Comparison of ENCODE assay signal across 25 cellular contexts in the genomic region with DNA sequence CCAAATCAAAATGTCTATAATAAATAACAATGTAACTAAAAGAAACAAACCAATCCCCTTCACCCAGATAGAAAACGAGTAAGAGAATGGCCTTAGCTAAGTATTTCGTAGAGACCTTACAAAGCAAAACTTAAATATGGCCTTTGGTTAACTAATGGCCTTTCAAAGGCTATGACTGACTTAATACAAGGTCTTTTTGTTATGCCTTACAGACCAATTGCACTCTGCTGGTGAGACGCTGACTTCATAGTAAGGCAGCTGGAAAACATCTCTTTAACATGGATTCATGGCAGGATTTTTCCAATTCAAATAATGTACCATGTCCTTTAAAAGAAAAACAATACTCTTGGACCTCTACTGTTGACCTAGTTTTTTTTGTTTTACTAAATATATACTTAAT. TPM values are rescaled to one million over a fixed set of nuclear protein-coding genes. Genes with fewer than 3 reads are reported as not detected.
A peak's percentile ranks its signal among the peaks of the same experiment; 100 is the strongest.
DNase-seq lines count a peak whose midpoint lies in the region; ATAC-seq, FAIRE-seq and TF ChIP-seq lines count a peak whose summit lies in the region.
"Had no signal": no experiment of that assay in that cellular context is flagged by ENCODE, and none has a peak within 500 bp of the region (broad histone marks: within the 10 kb centered on the region; RNA-seq: fewer than 3 reads in every experiment).

No MANE protein-coding gene starts in this region.

- TF ChIP-seq RAD21 in K562 (CRISPR knock-in tag; conservative IDR thresholded peaks at IDR 0.05 in 1 of 2, IDR thresholded peaks at IDR 0.05 in 1 of 2), result no peak

- H3K27me3 Mint-ChIP-seq in naive thymus-derived CD8-positive, alpha-beta T cell, result peaks cover 0 to 3% (median 0%) of the 10 kb centered on the region in 5 donors
- H3K27me3 Mint-ChIP-seq: CD4-positive, alpha-beta T cell had no signal

- intact Hi-C loops in K562 (cut with micrococcal nuclease), result no loop called here
- intact Hi-C loops in gastrocnemius medialis (cut with DNase I; ENCODE audit: low total_unique reads), result no loop called here

- no peaks in the 10 kb centered on the region for H3K79me2 ChIP-seq in K562 (ENCODE audit: control insufficient read depth, insufficient read depth, low read length)

- H3K9me3 Mint-ChIP-seq in naive thymus-derived CD8-positive, alpha-beta T cell, result no peaks in the 10 kb centered on the region
- H3K9me3 Mint-ChIP-seq: CD4-positive, alpha-beta T cell; CD8-positive, alpha-beta memory T cell; H9 had no signal

- no peaks in the 10 kb centered on the region for H3K9me1 ChIP-seq in K562 (ENCODE audit: control insufficient read depth, insufficient read depth, low read length)

- peak; percentile 47; the same call in 2 of the 3 replicates for ATAC-seq in K562
- ATAC-seq in naive thymus-derived CD8-positive, alpha-beta T cell, result no peak
- ATAC-seq in gastrocnemius medialis, result no peak
- ATAC-seq: A549, GM23338, HCT116 had no signal

- H3K4me1 ChIP-seq in K562 (replicated peaks in 1 of 2; ENCODE audit: control insufficient read depth in 2 of 2, insufficient read depth in 2 of 2, low read length in 2 of 2), result no peaks in the 10 kb centered on the region
- no peaks in the 10 kb centered on the region for H3K4me1 ChIP-seq in gastrocnemius medialis
- H3K4me1 ChIP-seq in right atrium auricular region, result no peaks in the 10 kb centered on the region
- H3K4me1 ChIP-seq: BE2C; BLaER1 treated with 17β-estradiol and CSF1 and Interleukin-3, amounts not matched to agents 10 nM and 100 nM had no signal

- CTCF ChIA-PET in K562 (lab: Yijun Ruan, JAX; ENCODE audit: low intra/inter-chr PET ratio), result no interaction called here

- no TSS peak for BruUV-seq in K562 (replicated peaks; lab: Mats Ljungman, UMichigan)

- H3K4me2 ChIP-seq in K562 (ENCODE audit: insufficient read depth, low read length), result no peak overlapping the region
- H3K4me2 ChIP-seq: A549; BLaER1 treated with 17β-estradiol and CSF1 and Interleukin-3, amounts not matched to agents 10 nM and 100 nM; GM23338 had no signal

- H3K4me1 Mint-ChIP-seq in naive thymus-derived CD8-positive, alpha-beta T cell, result peaks cover 0 to 2% (median 0%) of the 10 kb centered on the region in 4 donors
- H3K4me1 Mint-ChIP-seq: CD14-positive monocyte; CD8-positive, alpha-beta memory T cell; GM23338; H9 had no signal

- H3K4me3 ChIP-seq in K562 (no peak overlapping the region), gastrocnemius medialis (no peak overlapping the region), right atrium auricular region (no peak overlapping the region)
- H3K4me3 ChIP-seq: A549; BLaER1 treated with 17β-estradiol and CSF1 and Interleukin-3, amounts not matched to agents 10 nM and 100 nM; GM23338 had no signal

- TF ChIP-seq CTCF in K562 (IDR thresholded peaks at IDR 0.05 in 2 of 3, conservative IDR thresholded peaks at IDR 0.05 in 1 of 3; ENCODE audit: insufficient read depth in 2 of 3, low read depth in 1 of 3, low read length in 3 of 3) (no peak), gastrocnemius medialis (IDR thresholded peaks at IDR 0.05 in 4 of 5, conservative IDR thresholded peaks at IDR 0.05 in 1 of 5) (no peak), right atrium auricular region (IDR thresholded peaks at IDR 0.05) (no peak)

- 39% methylated on average over 3 of the region's 3 CpGs for WGBS in K562 (ENCODE audit: insufficient coverage, low coverage, missing lambda C conversion rate)

- TF ChIP-seq POLR2A in K562 (conservative IDR thresholded peaks at IDR 0.05) (no peak), gastrocnemius medialis (IDR thresholded peaks at IDR 0.05) (no peak)

- no peak for TF ChIP-seq EP300 in K562 (IDR thresholded peaks at IDR 0.05; ENCODE audit: low read length)

- no peak overlapping the region for H2AFZ ChIP-seq in K562 (ENCODE audit: low read depth, low read length)
- H2AFZ ChIP-seq: GM23338 had no signal

- H3K4me3 Mint-ChIP-seq in naive thymus-derived CD8-positive, alpha-beta T cell, result no peak overlapping the region
- H3K4me3 Mint-ChIP-seq: CD14-positive monocyte; CD4-positive, alpha-beta T cell; CD8-positive, alpha-beta memory T cell; GM23338; H9 had no signal

- H3K36me3 ChIP-seq in K562 (ENCODE audit: control insufficient read depth, insufficient read depth, low read length) (no peaks in the 10 kb centered on the region), gastrocnemius medialis (peaks cover 0 to 2% of the 10 kb centered on the region in 2 donors), right atrium auricular region (no peaks in the 10 kb centered on the region)
- H3K36me3 ChIP-seq: BE2C had no signal

- H3K27ac ChIP-seq in K562 (ENCODE audit: extremely low read depth, low read depth, low read length) (no peak overlapping the region), gastrocnemius medialis (no peak overlapping the region), right atrium auricular region (no peak overlapping the region)
- H3K27ac ChIP-seq: A549; BLaER1 treated with 17β-estradiol and CSF1 and Interleukin-3, amounts not matched to agents 10 nM and 100 nM had no signal

- peaks cover 0 to 7% (median 0%) of the 10 kb centered on the region in 3 donors for H3K36me3 Mint-ChIP-seq in naive thymus-derived CD8-positive, alpha-beta T cell

- H3K9ac ChIP-seq in K562 (ENCODE audit: insufficient read depth in 1 of 2, low read depth in 2 of 2, low read length in 2 of 2), result no peak overlapping the region
- H3K9ac ChIP-seq: BLaER1 treated with 17β-estradiol and CSF1 and Interleukin-3, amounts not matched to agents 10 nM and 100 nM had no signal

- H3K27ac Mint-ChIP-seq in naive thymus-derived CD8-positive, alpha-beta T cell, result no peak overlapping the region
- H3K27ac Mint-ChIP-seq: CD14-positive monocyte; CD4-positive, alpha-beta T cell; GM23338 had no signal

- POLR2A ChIA-PET in K562 (lab: Yijun Ruan, JAX), result interaction anchor here (1.3 to 1.5 kb wide), 2 partner anchors 13 to 79 kb away, joined by 3 read pairs; no protein-coding TSS in a partner anchor
- POLR2A ChIA-PET in naive thymus-derived CD8-positive, alpha-beta T cell (lab: Charles Lee), result no interaction called here

- no peaks in the 10 kb centered on the region for H3K9me3 ChIP-seq in K562 (replicated peaks; ENCODE audit: control insufficient read depth, insufficient read depth, low read depth, low read length)
- H3K9me3 ChIP-seq in gastrocnemius medialis, result no peaks in the 10 kb centered on the region
- H3K9me3 ChIP-seq in right atrium auricular region, result no peaks in the 10 kb centered on the region
- H3K9me3 ChIP-seq: A549 had no signal

- H4K20me1 ChIP-seq in K562 (replicated peaks; ENCODE audit: control insufficient read depth, insufficient read depth, low read length), result no peaks in the 10 kb centered on the region
- H4K20me1 ChIP-seq: BLaER1 treated with 17β-estradiol and CSF1 and Interleukin-3, amounts not matched to agents 10 nM and 100 nM had no signal

- peak; percentile 58 for DNase-seq in COLO829 (ENCODE audit: low spot score)
- peak; percentile 47 for DNase-seq in NCI-H2227 treated with DMSO at 0.1 percent for 48 hours (lab: John Stamatoyannopoulos, UW)
- no peak for DNase-seq in K562 (ENCODE audit: extremely low read depth in 1 of 4, low spot score in 3 of 4)
- DNase-seq in naive thymus-derived CD8-positive, alpha-beta T cell, result no peak
- no peak for DNase-seq in gastrocnemius medialis
- DNase-seq in right atrium auricular region (ENCODE audit: low spot score), result no peak
- DNase-seq: 8988T; ACHN; AML-193; BE2C; Calu3; CD4-positive, alpha-beta T cell; CD8-positive, alpha-beta memory T cell; COR-L47; DMS79; EL; GDM1; H9 had no signal

- in situ Hi-C loops in K562 (cut with MboI), result no loop called here
- in situ Hi-C loops in gastrocnemius medialis (cut with MboI; ENCODE audit: low sequenced_read_pairs in 4 of 4), result no loop called here

- H3K27me3 ChIP-seq in K562 (ENCODE audit: control insufficient read depth in 2 of 2, insufficient read depth in 2 of 2, low read length in 2 of 2) (no peaks in the 10 kb centered on the region), gastrocnemius medialis (no peaks in the 10 kb centered on the region), right atrium auricular region (no peaks in the 10 kb centered on the region)
- H3K27me3 ChIP-seq: BE2C; BLaER1 treated with 17β-estradiol and CSF1 and Interleukin-3, amounts not matched to agents 10 nM and 100 nM had no signal

- FAIRE-seq in K562 (lab: Jason Lieb, UNC), result no peak
- FAIRE-seq: A549, GM12891, GM18507 had no signal

RNA-seq across cellular contexts. Expression of a gene that starts 15.8 kb away (rescaled TPM):
- 145 and 291 TPM in 2 replicates for total RNA-seq in K562 (2011; cell fraction: chromatin; rRNA removed; ENCODE audit: low replicate concordance)
- total RNA-seq in K562 (2011; cell fraction: nucleolus; rRNA removed), result 78.7 and 90.9 TPM in 2 replicates
- total RNA-seq in K562 (2011; cell fraction: nucleoplasm; rRNA removed), result 144 and 194 TPM in 2 replicates
- 60.0 and 63.6 TPM in 2 replicates for total RNA-seq in K562 (2014; rRNA removed)
- total RNA-seq in K562 (2014; rRNA removed; fragmentation: Illumina TruSeq; extraction: Trizol), result 92.1 and 99.9 TPM in 2 replicates
- 78.3 and 87.9 TPM in 2 replicates for total RNA-seq in K562 (2015; rRNA removed; fragmentation: Illumina TruSeq; extraction: Trizol)
- total RNA-seq in K562 (2021), result 52.6 and 65.2 TPM in 2 replicates
- 61.7 and 87.9 TPM in 2 replicates for polyA plus RNA-seq in K562 (2011; rRNA removed)
- 20.2 and 36.7 TPM in 2 replicates for polyA plus RNA-seq in K562 (2011; cell fraction: cytosol; rRNA removed)
- 52.8 and 66.0 TPM in 2 replicates for polyA plus RNA-seq in K562 (2011; cell fraction: nucleus; rRNA removed)
- 45.4 and 64.8 TPM in 2 replicates for polyA plus RNA-seq in K562 (2012)
- polyA plus RNA-seq in K562 (2014; fragmentation: Illumina TruSeq; extraction: Trizol), result 68.8 and 81.8 TPM in 2 replicates
- polyA plus RNA-seq in K562 (2014; fragmentation: Nextera tagmentation; extraction: Ambion mirVana), result 10 to 100 TPM; 59.0 to 89.8 TPM
- 79.5 and 82.1 TPM in 2 replicates for polyA plus RNA-seq in K562 (2014; rRNA removed)
- polyA minus RNA-seq in K562 (2011; rRNA and poly(A)+ RNA removed), result 77.0 and 80.4 TPM in 2 replicates
- 15.1 and 27.1 TPM in 2 replicates for polyA minus RNA-seq in K562 (2011; cell fraction: cytosol; rRNA and poly(A)+ RNA removed)
- 46.2 and 58.9 TPM in 2 replicates for polyA minus RNA-seq in K562 (2011; cell fraction: nucleus; rRNA and poly(A)+ RNA removed)
- total RNA-seq in naive thymus-derived CD8-positive, alpha-beta T cell, result 10 to 100 TPM; 21.9 to 29.5 TPM
- polyA plus RNA-seq in naive thymus-derived CD8-positive, alpha-beta T cell, result 10 to 100 TPM; 11.9 to 14.6 (median 12.6) TPM
- total RNA-seq in gastrocnemius medialis, result 10 to 100 TPM; 24.4 to 47.6 (median 29.2) TPM
- total RNA-seq in right atrium auricular region, result 10 to 100 TPM; 15.4 to 18.0 TPM

RNA-seq across cellular contexts. Expression of a gene that starts 23.1 kb away (rescaled TPM):
- 7.8 and 28.4 TPM in 2 replicates for total RNA-seq in K562 (2011; cell fraction: chromatin; rRNA removed; ENCODE audit: low replicate concordance)
- 5.3 and 8.7 TPM in 2 replicates for total RNA-seq in K562 (2011; cell fraction: nucleolus; rRNA removed)
- total RNA-seq in K562 (2011; cell fraction: nucleoplasm; rRNA removed), result 15.0 and 24.5 TPM in 2 replicates
- total RNA-seq in K562 (2014; rRNA removed) (18.8 and 29.7 TPM in 2 replicates), K562 (2014; rRNA removed; fragmentation: Illumina TruSeq; extraction: Trizol) (50.3 and 66.8 TPM in 2 replicates), K562 (2015; rRNA removed; fragmentation: Illumina TruSeq; extraction: Trizol) (35.6 and 36.7 TPM in 2 replicates), K562 (2021) (56.3 and 59.1 TPM in 2 replicates), gastrocnemius medialis (10 to 100 TPM; 14.5 to 21.9 (median 17.7) TPM), right atrium auricular region (10 to 100 TPM; 13.4 to 18.9 TPM)
- polyA plus RNA-seq in K562 (2011; rRNA removed) (79.2 and 98.2 TPM in 2 replicates), K562 (2014; fragmentation: Illumina TruSeq; extraction: Trizol) (70.4 and 72.1 TPM in 2 replicates), K562 (2014; fragmentation: Nextera tagmentation; extraction: Ambion mirVana) (100 to 1,000 TPM in 1 of 2 experiments, 10 to 100 TPM in 1; 97.8 to 104 TPM), K562 (2014; rRNA removed) (45.5 and 47.2 TPM in 2 replicates)
- 25.8 and 49.3 TPM in 2 replicates for polyA plus RNA-seq in K562 (2011; cell fraction: cytosol; rRNA removed)
- polyA plus RNA-seq in K562 (2011; cell fraction: nucleus; rRNA removed), result 17.2 and 24.5 TPM in 2 replicates
- 39.7 and 48.5 TPM in 2 replicates for polyA plus RNA-seq in K562 (2012)
- 53.9 and 65.6 TPM in 2 replicates for polyA minus RNA-seq in K562 (2011; rRNA and poly(A)+ RNA removed)
- polyA minus RNA-seq in K562 (2011; cell fraction: cytosol; rRNA and poly(A)+ RNA removed), result 21.8 and 24.4 TPM in 2 replicates
- 6.7 and 18.1 TPM in 2 replicates for polyA minus RNA-seq in K562 (2011; cell fraction: nucleus; rRNA and poly(A)+ RNA removed)
- 10 to 100 TPM; 55.1 to 55.3 TPM for total RNA-seq in naive thymus-derived CD8-positive, alpha-beta T cell
- 10 to 100 TPM; 43.7 to 69.4 (median 57.3) TPM for polyA plus RNA-seq in naive thymus-derived CD8-positive, alpha-beta T cell

RNA-seq across cellular contexts. Expression of a gene that starts 23.5 kb away (rescaled TPM):
- 87.6 and 197 TPM in 2 replicates for total RNA-seq in K562 (2011; cell fraction: chromatin; rRNA removed; ENCODE audit: low replicate concordance)
- 58.9 and 75.1 TPM in 2 replicates for total RNA-seq in K562 (2011; cell fraction: nucleolus; rRNA removed)
- 72.0 and 86.5 TPM in 2 replicates for total RNA-seq in K562 (2011; cell fraction: nucleoplasm; rRNA removed)
- total RNA-seq in K562 (2014; rRNA removed), result 23.6 and 37.2 TPM in 2 replicates
- 37.9 and 42.9 TPM in 2 replicates for total RNA-seq in K562 (2014; rRNA removed; fragmentation: Illumina TruSeq; extraction: Trizol)
- 33.3 and 38.9 TPM in 2 replicates for total RNA-seq in K562 (2015; rRNA removed; fragmentation: Illumina TruSeq; extraction: Trizol)
- total RNA-seq in K562 (2021), result 24.2 and 24.4 TPM in 2 replicates
- polyA plus RNA-seq in K562 (2011; rRNA removed), result 12.3 and 17.7 TPM in 2 replicates
- polyA plus RNA-seq in K562 (2011; cell fraction: cytosol; rRNA removed), result 2.4 and 4.6 TPM in 2 replicates
- polyA plus RNA-seq in K562 (2011; cell fraction: nucleus; rRNA removed), result 22.1 and 25.6 TPM in 2 replicates
- polyA plus RNA-seq in K562 (2012), result 12.7 and 14.0 TPM in 2 replicates
- 16.9 and 18.5 TPM in 2 replicates for polyA plus RNA-seq in K562 (2014; fragmentation: Illumina TruSeq; extraction: Trizol)
- polyA plus RNA-seq in K562 (2014; fragmentation: Nextera tagmentation; extraction: Ambion mirVana), result 10 to 100 TPM in 1 of 2 experiments, 1 to 10 TPM in 1; 8.4 to 11.8 TPM
- 13.1 and 14.3 TPM in 2 replicates for polyA plus RNA-seq in K562 (2014; rRNA removed)
- 50.5 and 54.9 TPM in 2 replicates for polyA minus RNA-seq in K562 (2011; rRNA and poly(A)+ RNA removed)
- 16.7 and 29.3 TPM in 2 replicates for polyA minus RNA-seq in K562 (2011; cell fraction: cytosol; rRNA and poly(A)+ RNA removed)
- 34.6 and 80.0 TPM in 2 replicates for polyA minus RNA-seq in K562 (2011; cell fraction: nucleus; rRNA and poly(A)+ RNA removed)
- 100 to 1,000 TPM in 1 of 2 experiments, 10 to 100 TPM in 1; 92.2 to 105 TPM for total RNA-seq in naive thymus-derived CD8-positive, alpha-beta T cell
- 10 to 100 TPM; 37.4 to 58.0 (median 52.8) TPM for polyA plus RNA-seq in naive thymus-derived CD8-positive, alpha-beta T cell
- 10 to 100 TPM; 11.5 to 18.8 (median 16.5) TPM for total RNA-seq in gastrocnemius medialis
- total RNA-seq in right atrium auricular region, result 10 to 100 TPM; 15.9 to 16.1 TPM

Comparison
In these comparisons a context has a peak if more than half of its experiments do, and no peak if none do; other contexts are left out.
1. DNase-seq: peak in COLO829 (single experiment) and NCI-H2227 treated with DMSO at 0.1 percent for 48 hours (single experiment); none in K562 (0 of 4), naive thymus-derived CD8-positive, alpha-beta T cell (0 of 10), gastrocnemius medialis (0 of 2) and right atrium auricular region (single experiment).